8 cellular contexts compared by ENCODE assay signal in genomic region chr5:43007911-43008368, GRCh38. TPM values are rescaled to one million over a fixed set of nuclear protein-coding genes. Genes with fewer than 3 reads are reported as not detected.
DNase-seq lines count a peak whose midpoint lies in the region; ATAC-seq and TF ChIP-seq lines count a peak whose summit lies in the region.

No MANE protein-coding gene starts in this region.

- no peaks in the 10 kb centered on the region for H3K9me3 Mint-ChIP-seq in activated CD8-positive, alpha-beta T cell treated with anti-CD3 and anti-CD28 coated beads for 36 hours

- TF ChIP-seq CTCF in activated CD8-positive, alpha-beta T cell treated with anti-CD3 and anti-CD28 coated beads for 36 hours (IDR thresholded peaks at IDR 0.05) = no peak

- CTCF ChIA-PET in activated CD8-positive, alpha-beta T cell treated with anti-CD3 and anti-CD28 coated beads for 36 hours (lab: Charles Lee) = interaction anchor here (0.9 to 5.3 kb wide), 12 partner anchors 11 to 103 kb away, joined by 3 to 112 read pairs (median 6); no protein-coding TSS in a partner anchor

- no peaks in the 10 kb centered on the region for H3K4me1 ChIP-seq in endocrine pancreas (ENCODE audit: control insufficient read depth, insufficient read depth, low read length)
- H3K4me1 ChIP-seq in mucosa of stomach (ENCODE audit: control insufficient read depth, insufficient read depth, low read length) = peaks cover 14% of the 10 kb centered on the region

- no peak overlapping the region for H3K9ac ChIP-seq in endocrine pancreas (ENCODE audit: control insufficient read depth, insufficient read depth, low read length)
- H3K9ac ChIP-seq in mucosa of stomach (ENCODE audit: low read length) = peak overlapping the region; percentile 35

- POLR2A ChIA-PET in activated CD8-positive, alpha-beta T cell treated with anti-CD3 and anti-CD28 coated beads for 36 hours (lab: Charles Lee) = interaction anchor here (0.7 to 5.9 kb wide), 13 partner anchors 11 to 642 kb away, joined by 3 to 169 read pairs (median 9); partner anchors contain the start of genes ANXA2R and HMGCS1

- peak; percentile 40 for ATAC-seq in GM21360 (IDR thresholded peaks at IDR 0.05; ENCODE audit: unreplicated experiment)
- ATAC-seq in activated CD8-positive, alpha-beta T cell treated with anti-CD3 and anti-CD28 coated beads for 36 hours = peak; percentile 72

- DNase-seq in COR-L47 (lab: John Stamatoyannopoulos, UW) (peak; percentile 78), HK-2 (ENCODE audit: unreplicated experiment) (peak; percentile 57)
- DNase-seq in NK-92 treated with Interleukin-12 subunit alpha and Interleukin-12 subunit beta, amount 100 ng/mL, for 24 hours (lab: John Stamatoyannopoulos, UW) = peak; percentile 78
- DNase-seq in activated CD8-positive, alpha-beta T cell treated with anti-CD3 and anti-CD28 coated beads for 36 hours = peak; percentile 89
- DNase-seq in stimulated activated naive CD4-positive, alpha-beta T cell treated with Interleukin-2 at 50 U/mL for 16 hours (lab: John Stamatoyannopoulos, UW) = peak; percentile 79

- H3K36me3 ChIP-seq in endocrine pancreas (ENCODE audit: control insufficient read depth, insufficient read depth, low read length) (no peaks in the 10 kb centered on the region), mucosa of stomach (ENCODE audit: control insufficient read depth, insufficient read depth, low read length) (no peaks in the 10 kb centered on the region)

- H3K27ac Mint-ChIP-seq in activated CD8-positive, alpha-beta T cell treated with anti-CD3 and anti-CD28 coated beads for 36 hours = peak overlapping the region; percentile 99

- no peaks in the 10 kb centered on the region for H3K9me3 ChIP-seq in endocrine pancreas (ENCODE audit: control insufficient read depth, low read length)
- H3K9me3 ChIP-seq in mucosa of stomach (ENCODE audit: control insufficient read depth, low read length) = no peaks in the 10 kb centered on the region

- H3K4me3 Mint-ChIP-seq in activated CD8-positive, alpha-beta T cell treated with anti-CD3 and anti-CD28 coated beads for 36 hours = peak overlapping the region; percentile 93

- intact Hi-C loops in activated CD8-positive, alpha-beta T cell treated with anti-CD3 and anti-CD28 coated beads for 36 hours (cut with micrococcal nuclease) = loop anchor here (1.0 to 5.0 kb wide), 5 partner anchors 12 to 99 kb away; partner anchors contain the start of gene ANXA2R

- H3K4me1 Mint-ChIP-seq in activated CD8-positive, alpha-beta T cell treated with anti-CD3 and anti-CD28 coated beads for 36 hours (ENCODE audit: low read depth) = peaks cover 30% of the 10 kb centered on the region

- H3K27me3 ChIP-seq in endocrine pancreas (ENCODE audit: control insufficient read depth, insufficient read depth, low read length) = peaks cover 24% of the 10 kb centered on the region
- peaks cover 62% of the 10 kb centered on the region for H3K27me3 ChIP-seq in mucosa of stomach (ENCODE audit: control insufficient read depth, insufficient read depth, low read length)

- no peaks in the 10 kb centered on the region for H3K27me3 Mint-ChIP-seq in activated CD8-positive, alpha-beta T cell treated with anti-CD3 and anti-CD28 coated beads for 36 hours

- H3K4me3 ChIP-seq in endocrine pancreas (ENCODE audit: control insufficient read depth, insufficient read depth, low read length) (peak overlapping the region; percentile 8), mucosa of stomach (ENCODE audit: low read length) (peak overlapping the region; percentile 37)

- no peaks in the 10 kb centered on the region for H3K36me3 Mint-ChIP-seq in activated CD8-positive, alpha-beta T cell treated with anti-CD3 and anti-CD28 coated beads for 36 hours (ENCODE audit: low read depth)

RNA-seq across cellular contexts. Expression of gene ANXA2R, which starts 32.2 kb away (rescaled TPM):
- total RNA-seq in activated CD8-positive, alpha-beta T cell treated with anti-CD3 and anti-CD28 coated beads for 36 hours = 10 to 100 TPM in 1 of 2 experiments, 1 to 10 TPM in 1; 8.0 to 10.4 TPM

Comparison
In these comparisons a context has a peak if more than half of its experiments do, and no peak if none do; other contexts are left out.
1. Peak in every context shown above with its lines: DNase-seq, ATAC-seq and H3K4me3 ChIP-seq.